In the genomic region with DNA sequence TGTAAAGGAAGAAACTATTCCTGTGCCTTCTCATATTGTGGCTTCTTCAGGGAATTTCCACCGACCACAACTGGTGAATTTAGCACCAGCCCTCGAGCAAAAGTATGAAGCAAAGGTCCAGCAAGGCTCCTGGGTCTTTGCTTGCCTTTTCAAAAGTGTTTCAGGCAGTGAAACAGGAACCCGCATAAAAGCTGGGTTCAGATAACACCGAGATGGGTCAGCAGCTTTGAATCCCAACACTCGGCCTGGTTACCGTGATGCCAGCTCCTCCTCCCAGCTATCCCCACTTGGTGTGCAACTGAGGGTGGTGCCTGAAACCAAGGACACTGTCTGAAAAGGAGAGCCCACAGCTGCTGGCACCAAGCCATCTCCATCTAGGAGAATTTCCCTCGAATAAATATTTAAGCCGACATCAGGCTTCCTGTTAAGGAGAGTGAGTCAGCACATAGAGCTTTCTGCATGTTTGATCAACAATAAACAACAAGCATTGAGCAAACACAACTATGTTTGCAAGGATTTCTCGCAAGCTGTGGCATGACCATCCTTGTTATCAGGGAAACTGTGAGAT, we compare ENCODE assay signal across 1 cellular context.
A peak's percentile ranks its signal among the peaks of the same experiment; 100 is the strongest.
TF ChIP-seq lines count a peak whose summit lies in the region.

No MANE protein-coding gene starts in this region.

TF ChIP-seq in HepG2, 621 proteins besides CTCF, POLR2A, EP300 and RAD21 (continued from another document and continues in another):
- TF ChIP-seq, protein P1, sequence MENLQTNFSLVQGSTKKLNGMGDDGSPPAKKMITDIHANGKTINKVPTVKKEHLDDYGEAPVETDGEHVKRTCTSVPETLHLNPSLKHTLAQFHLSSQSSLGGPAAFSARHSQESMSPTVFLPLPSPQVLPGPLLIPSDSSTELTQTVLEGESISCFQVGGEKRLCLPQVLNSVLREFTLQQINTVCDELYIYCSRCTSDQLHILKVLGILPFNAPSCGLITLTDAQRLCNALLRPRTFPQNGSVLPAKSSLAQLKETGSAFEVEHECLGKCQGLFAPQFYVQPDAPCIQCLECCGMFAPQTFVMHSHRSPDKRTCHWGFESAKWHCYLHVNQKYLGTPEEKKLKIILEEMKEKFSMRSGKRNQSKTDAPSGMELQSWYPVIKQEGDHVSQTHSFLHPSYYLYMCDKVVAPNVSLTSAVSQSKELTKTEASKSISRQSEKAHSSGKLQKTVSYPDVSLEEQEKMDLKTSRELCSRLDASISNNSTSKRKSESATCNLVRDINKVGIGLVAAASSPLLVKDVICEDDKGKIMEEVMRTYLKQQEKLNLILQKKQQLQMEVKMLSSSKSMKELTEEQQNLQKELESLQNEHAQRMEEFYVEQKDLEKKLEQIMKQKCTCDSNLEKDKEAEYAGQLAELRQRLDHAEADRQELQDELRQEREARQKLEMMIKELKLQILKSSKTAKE (CRISPR knock-in tag; IDR thresholded peaks at IDR 0.05; ENCODE audit: borderline replicate concordance) = peak; percentile 32; the same call in 1 of the 2 replicates
- no peak for TF ChIP-seq ZNF7 (CRISPR knock-in tag; IDR thresholded peaks at IDR 0.05)
- TF ChIP-seq, protein P2, sequence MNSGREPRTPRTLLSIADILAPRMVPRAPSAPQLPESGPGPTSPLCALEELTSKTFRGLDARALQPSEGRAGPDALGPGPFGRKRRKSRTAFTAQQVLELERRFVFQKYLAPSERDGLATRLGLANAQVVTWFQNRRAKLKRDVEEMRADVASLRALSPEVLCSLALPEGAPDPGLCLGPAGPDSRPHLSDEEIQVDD (CRISPR knock-in tag; IDR thresholded peaks at IDR 0.05; ENCODE audit: borderline replicate concordance) = no peak
- TF ChIP-seq KAT7 (CRISPR knock-in tag; IDR thresholded peaks at IDR 0.05; ENCODE audit: borderline replicate concordance) = no peak
- TF ChIP-seq, protein P3, sequence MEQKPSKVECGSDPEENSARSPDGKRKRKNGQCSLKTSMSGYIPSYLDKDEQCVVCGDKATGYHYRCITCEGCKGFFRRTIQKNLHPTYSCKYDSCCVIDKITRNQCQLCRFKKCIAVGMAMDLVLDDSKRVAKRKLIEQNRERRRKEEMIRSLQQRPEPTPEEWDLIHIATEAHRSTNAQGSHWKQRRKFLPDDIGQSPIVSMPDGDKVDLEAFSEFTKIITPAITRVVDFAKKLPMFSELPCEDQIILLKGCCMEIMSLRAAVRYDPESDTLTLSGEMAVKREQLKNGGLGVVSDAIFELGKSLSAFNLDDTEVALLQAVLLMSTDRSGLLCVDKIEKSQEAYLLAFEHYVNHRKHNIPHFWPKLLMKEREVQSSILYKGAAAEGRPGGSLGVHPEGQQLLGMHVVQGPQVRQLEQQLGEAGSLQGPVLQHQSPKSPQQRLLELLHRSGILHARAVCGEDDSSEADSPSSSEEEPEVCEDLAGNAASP (CRISPR knock-in tag; IDR thresholded peaks at IDR 0.05; ENCODE audit: borderline replicate concordance) = peak; percentile 45; the same call in 1 of the 2 replicates
- no peak for TF ChIP-seq SIX1 (CRISPR knock-in tag; IDR thresholded peaks at IDR 0.05; ENCODE audit: borderline replicate concordance)
- no peak for TF ChIP-seq ZNF296 (CRISPR knock-in tag; conservative IDR thresholded peaks at IDR 0.05)
- TF ChIP-seq HIVEP1 (CRISPR knock-in tag; IDR thresholded peaks at IDR 0.05) = no peak
- TF ChIP-seq MED8 (CRISPR knock-in tag; IDR thresholded peaks at IDR 0.05; ENCODE audit: insufficient replicate concordance) = no peak
- TF ChIP-seq ZSCAN31 (CRISPR knock-in tag; IDR thresholded peaks at IDR 0.05; ENCODE audit: low read depth) = no peak
- 0 out of 2 replicates have a peak, but pooled peaks have one; percentile 35 for TF ChIP-seq ZNF614 (CRISPR knock-in tag; IDR thresholded peaks at IDR 0.05; ENCODE audit: borderline replicate concordance)
- TF ChIP-seq ZNF616 (CRISPR knock-in tag; IDR thresholded peaks at IDR 0.05; ENCODE audit: low read depth) = no peak
- TF ChIP-seq ZNF44 (CRISPR knock-in tag; IDR thresholded peaks at IDR 0.05) = no peak
- no peak for TF ChIP-seq PCBP2 (optimal IDR thresholded peaks at IDR 0.05; ENCODE audit: low read depth, low read length, poor library complexity, severe bottlenecking)
- TF ChIP-seq SYNCRIP (IDR thresholded peaks at IDR 0.05; ENCODE audit: insufficient read depth, low read depth, low read length) = no peak
- TF ChIP-seq NONO (IDR thresholded peaks at IDR 0.05) = no peak
- TF ChIP-seq NONO (CRISPR knock-in tag; conservative IDR thresholded peaks at IDR 0.05) = no peak
- 0 out of 2 replicates have a peak, but pooled peaks have one; percentile 34 for TF ChIP-seq ZNF543 (CRISPR knock-in tag; IDR thresholded peaks at IDR 0.05)
- TF ChIP-seq, protein P4, sequence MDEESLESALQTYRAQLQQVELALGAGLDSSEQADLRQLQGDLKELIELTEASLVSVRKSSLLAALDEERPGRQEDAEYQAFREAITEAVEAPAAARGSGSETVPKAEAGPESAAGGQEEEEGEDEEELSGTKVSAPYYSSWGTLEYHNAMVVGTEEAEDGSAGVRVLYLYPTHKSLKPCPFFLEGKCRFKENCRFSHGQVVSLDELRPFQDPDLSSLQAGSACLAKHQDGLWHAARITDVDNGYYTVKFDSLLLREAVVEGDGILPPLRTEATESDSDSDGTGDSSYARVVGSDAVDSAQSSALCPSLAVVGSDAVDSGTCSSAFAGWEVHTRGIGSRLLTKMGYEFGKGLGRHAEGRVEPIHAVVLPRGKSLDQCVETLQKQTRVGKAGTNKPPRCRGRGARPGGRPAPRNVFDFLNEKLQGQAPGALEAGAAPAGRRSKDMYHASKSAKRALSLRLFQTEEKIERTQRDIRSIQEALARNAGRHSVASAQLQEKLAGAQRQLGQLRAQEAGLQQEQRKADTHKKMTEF (CRISPR knock-in tag; IDR thresholded peaks at IDR 0.05) = peak; percentile 86
- no peak for TF ChIP-seq GTF3A (CRISPR knock-in tag; conservative IDR thresholded peaks at IDR 0.05)
- TF ChIP-seq HHEX (CRISPR knock-in tag; IDR thresholded peaks at IDR 0.05) = 0 out of 2 replicates have a peak, but pooled peaks have one; percentile 60
- TF ChIP-seq CBX5 (CRISPR knock-in tag; IDR thresholded peaks at IDR 0.05; ENCODE audit: borderline replicate concordance) = 0 out of 2 replicates have a peak, but pooled peaks have one; percentile 30
- TF ChIP-seq GABPA (IDR thresholded peaks at IDR 0.05; ENCODE audit: low read depth, low read length) = no peak
- peak; percentile 51; the same call in 1 of the 2 replicates for TF ChIP-seq GABPA (CRISPR knock-in tag; IDR thresholded peaks at IDR 0.05; ENCODE audit: low read depth)
- TF ChIP-seq ZNF773 (CRISPR knock-in tag; IDR thresholded peaks at IDR 0.05; ENCODE audit: borderline replicate concordance) = no peak
- TF ChIP-seq ZNF607 (CRISPR knock-in tag; IDR thresholded peaks at IDR 0.05; ENCODE audit: borderline replicate concordance) = 0 out of 2 replicates have a peak, but pooled peaks have one; percentile 49
- no peak for TF ChIP-seq SMARCC2 (IDR thresholded peaks at IDR 0.05)
- TF ChIP-seq HMG20A (CRISPR knock-in tag; IDR thresholded peaks at IDR 0.05; ENCODE audit: borderline replicate concordance) = peak; percentile 90; the same call in 1 of the 2 replicates
- TF ChIP-seq ZNF431 (CRISPR knock-in tag; IDR thresholded peaks at IDR 0.05; ENCODE audit: borderline replicate concordance, low read depth) = no peak
- TF ChIP-seq, protein P5, sequence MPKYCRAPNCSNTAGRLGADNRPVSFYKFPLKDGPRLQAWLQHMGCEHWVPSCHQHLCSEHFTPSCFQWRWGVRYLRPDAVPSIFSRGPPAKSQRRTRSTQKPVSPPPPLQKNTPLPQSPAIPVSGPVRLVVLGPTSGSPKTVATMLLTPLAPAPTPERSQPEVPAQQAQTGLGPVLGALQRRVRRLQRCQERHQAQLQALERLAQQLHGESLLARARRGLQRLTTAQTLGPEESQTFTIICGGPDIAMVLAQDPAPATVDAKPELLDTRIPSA (CRISPR knock-in tag; IDR thresholded peaks at IDR 0.05; ENCODE audit: borderline replicate concordance) = no peak
- no peak for TF ChIP-seq ZNF30 (CRISPR knock-in tag; IDR thresholded peaks at IDR 0.05)
- no peak for TF ChIP-seq RARG (CRISPR knock-in tag; IDR thresholded peaks at IDR 0.05; ENCODE audit: low read depth)
- TF ChIP-seq JUND (CRISPR knock-in tag; IDR thresholded peaks at IDR 0.05) = peak; percentile 84
- TF ChIP-seq ZNF788 (CRISPR knock-in tag; IDR thresholded peaks at IDR 0.05; ENCODE audit: borderline replicate concordance) = no peak
- TF ChIP-seq FOSL2 (CRISPR knock-in tag; IDR thresholded peaks at IDR 0.05) = peak; percentile 99
- TF ChIP-seq ZNF629 (CRISPR knock-in tag; conservative IDR thresholded peaks at IDR 0.05) = no peak
- no peak for TF ChIP-seq ZNF430 (CRISPR knock-in tag; IDR thresholded peaks at IDR 0.05)
- no peak for TF ChIP-seq RFX1 (IDR thresholded peaks at IDR 0.05)
- TF ChIP-seq ZNF501 (CRISPR knock-in tag; IDR thresholded peaks at IDR 0.05) = peak; percentile 83
- TF ChIP-seq, protein P6, sequence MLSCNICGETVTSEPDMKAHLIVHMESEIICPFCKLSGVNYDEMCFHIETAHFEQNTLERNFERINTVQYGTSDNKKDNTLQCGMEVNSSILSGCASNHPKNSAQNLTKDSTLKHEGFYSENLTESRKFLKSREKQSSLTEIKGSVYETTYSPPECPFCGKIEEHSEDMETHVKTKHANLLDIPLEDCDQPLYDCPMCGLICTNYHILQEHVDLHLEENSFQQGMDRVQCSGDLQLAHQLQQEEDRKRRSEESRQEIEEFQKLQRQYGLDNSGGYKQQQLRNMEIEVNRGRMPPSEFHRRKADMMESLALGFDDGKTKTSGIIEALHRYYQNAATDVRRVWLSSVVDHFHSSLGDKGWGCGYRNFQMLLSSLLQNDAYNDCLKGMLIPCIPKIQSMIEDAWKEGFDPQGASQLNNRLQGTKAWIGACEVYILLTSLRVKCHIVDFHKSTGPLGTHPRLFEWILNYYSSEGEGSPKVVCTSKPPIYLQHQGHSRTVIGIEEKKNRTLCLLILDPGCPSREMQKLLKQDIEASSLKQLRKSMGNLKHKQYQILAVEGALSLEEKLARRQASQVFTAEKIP (CRISPR knock-in tag; IDR thresholded peaks at IDR 0.05; ENCODE audit: borderline replicate concordance) = no peak
- TF ChIP-seq ZEB1 (IDR thresholded peaks at IDR 0.05; ENCODE audit: insufficient replicate concordance, low read depth) = no peak
- TF ChIP-seq, protein P7, sequence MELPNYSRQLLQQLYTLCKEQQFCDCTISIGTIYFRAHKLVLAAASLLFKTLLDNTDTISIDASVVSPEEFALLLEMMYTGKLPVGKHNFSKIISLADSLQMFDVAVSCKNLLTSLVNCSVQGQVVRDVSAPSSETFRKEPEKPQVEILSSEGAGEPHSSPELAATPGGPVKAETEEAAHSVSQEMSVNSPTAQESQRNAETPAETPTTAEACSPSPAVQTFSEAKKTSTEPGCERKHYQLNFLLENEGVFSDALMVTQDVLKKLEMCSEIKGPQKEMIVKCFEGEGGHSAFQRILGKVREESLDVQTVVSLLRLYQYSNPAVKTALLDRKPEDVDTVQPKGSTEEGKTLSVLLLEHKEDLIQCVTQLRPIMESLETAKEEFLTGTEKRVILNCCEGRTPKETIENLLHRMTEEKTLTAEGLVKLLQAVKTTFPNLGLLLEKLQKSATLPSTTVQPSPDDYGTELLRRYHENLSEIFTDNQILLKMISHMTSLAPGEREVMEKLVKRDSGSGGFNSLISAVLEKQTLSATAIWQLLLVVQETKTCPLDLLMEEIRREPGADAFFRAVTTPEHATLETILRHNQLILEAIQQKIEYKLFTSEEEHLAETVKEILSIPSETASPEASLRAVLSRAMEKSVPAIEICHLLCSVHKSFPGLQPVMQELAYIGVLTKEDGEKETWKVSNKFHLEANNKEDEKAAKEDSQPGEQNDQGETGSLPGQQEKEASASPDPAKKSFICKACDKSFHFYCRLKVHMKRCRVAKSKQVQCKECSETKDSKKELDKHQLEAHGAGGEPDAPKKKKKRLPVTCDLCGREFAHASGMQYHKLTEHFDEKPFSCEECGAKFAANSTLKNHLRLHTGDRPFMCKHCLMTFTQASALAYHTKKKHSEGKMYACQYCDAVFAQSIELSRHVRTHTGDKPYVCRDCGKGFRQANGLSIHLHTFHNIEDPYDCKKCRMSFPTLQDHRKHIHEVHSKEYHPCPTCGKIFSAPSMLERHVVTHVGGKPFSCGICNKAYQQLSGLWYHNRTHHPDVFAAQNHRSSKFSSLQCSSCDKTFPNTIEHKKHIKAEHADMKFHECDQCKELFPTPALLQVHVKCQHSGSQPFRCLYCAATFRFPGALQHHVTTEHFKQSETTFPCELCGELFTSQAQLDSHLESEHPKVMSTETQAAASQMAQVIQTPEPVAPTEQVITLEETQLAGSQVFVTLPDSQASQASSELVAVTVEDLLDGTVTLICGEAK (IDR thresholded peaks at IDR 0.05) = no peak
- TF ChIP-seq, protein P7 (CRISPR knock-in tag; IDR thresholded peaks at IDR 0.05) = no peak
- TF ChIP-seq TMF1 (CRISPR knock-in tag; IDR thresholded peaks at IDR 0.05; ENCODE audit: low read depth) = no peak
- no peak for TF ChIP-seq ZIK1 (CRISPR knock-in tag; IDR thresholded peaks at IDR 0.05; ENCODE audit: borderline replicate concordance, low read depth)
- TF ChIP-seq MTF1 (CRISPR knock-in tag; IDR thresholded peaks at IDR 0.05) = no peak
- no peak for TF ChIP-seq NFE2L1 (CRISPR knock-in tag; IDR thresholded peaks at IDR 0.05; ENCODE audit: borderline replicate concordance)
- TF ChIP-seq KDM6A (CRISPR knock-in tag; IDR thresholded peaks at IDR 0.05; ENCODE audit: low read depth) = 0 out of 2 replicates have a peak, but pooled peaks have one; percentile 41
- TF ChIP-seq MYNN (CRISPR knock-in tag; IDR thresholded peaks at IDR 0.05; ENCODE audit: low read depth) = no peak
- peak; percentile 47; the same call in 1 of the 2 replicates for TF ChIP-seq ZNF644 (CRISPR knock-in tag; IDR thresholded peaks at IDR 0.05; ENCODE audit: low read depth)
- TF ChIP-seq MAFF (IDR thresholded peaks at IDR 0.05; ENCODE audit: low read depth, low read length) = peak; percentile 84
- TF ChIP-seq BRCA1 (CRISPR knock-in tag; IDR thresholded peaks at IDR 0.05) = no peak
- no peak for TF ChIP-seq SSRP1 (CRISPR knock-in tag; IDR thresholded peaks at IDR 0.05)
